Comparison of ENCODE assay signal across 1 cellular context in genomic region chr18:11905613-11906012, GRCh38.
A peak's percentile ranks its signal among the peaks of the same experiment; 100 is the strongest.
TF ChIP-seq lines count a peak whose summit lies in the region.

No MANE protein-coding gene starts in this region.

TF ChIP-seq in K562, 482 proteins besides CTCF, POLR2A, EP300 and RAD21:
- peak; percentile 25; the same call in 1 of the 2 replicates for TF ChIP-seq NFIC (IDR thresholded peaks at IDR 0.05)
- no peak for TF ChIP-seq STAG1 (CRISPR knock-in tag; IDR thresholded peaks at IDR 0.05; ENCODE audit: borderline replicate concordance)
TF ChIP-seq in K562: peak in this region for 1.
